Comparison of ENCODE assay signal across 12 cellular contexts in the genomic region with DNA sequence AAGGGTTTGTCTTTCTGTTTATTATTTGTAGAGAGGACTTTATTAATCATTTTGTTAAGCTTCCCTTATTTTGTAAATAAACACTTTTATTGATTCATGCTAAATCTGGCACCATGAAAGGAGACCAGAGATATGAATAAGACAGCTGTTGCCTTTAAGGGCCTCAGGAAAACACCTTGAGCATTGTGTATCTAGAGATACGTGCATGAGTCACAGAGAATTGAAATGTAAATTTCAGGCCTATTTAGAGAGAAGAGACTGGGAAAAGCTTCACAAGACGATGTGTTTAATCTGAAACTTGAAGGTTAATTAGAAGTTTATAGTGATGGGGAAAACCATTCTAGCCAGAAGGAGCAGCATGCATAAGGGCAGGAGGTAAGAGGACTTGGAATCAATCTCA. TPM values are rescaled to one million over a fixed set of nuclear protein-coding genes. Genes with fewer than 3 reads are reported as not detected.
A peak's percentile ranks its signal among the peaks of the same experiment; 100 is the strongest.
DNase-seq lines count a peak whose midpoint lies in the region; ATAC-seq and TF ChIP-seq lines count a peak whose summit lies in the region.
"Had no signal": no experiment of that assay in that cellular context is flagged by ENCODE, and none has a peak within 500 bp of the region (broad histone marks: within the 10 kb centered on the region; RNA-seq: fewer than 3 reads in every experiment).

No MANE protein-coding gene starts in this region.

- no peak overlapping the region for H2AFZ ChIP-seq in mammary epithelial cell (ENCODE audit: low read depth, low read length)

- CTCF ChIA-PET in Calu3 (lab: Charles Lee): interaction anchor here (0.6 to 1.1 kb wide), 4 partner anchors 25 to 245 kb away, joined by 3 to 4 read pairs (median 3); no protein-coding TSS in a partner anchor
- CTCF ChIA-PET in mammary epithelial cell (lab: Charles Lee; ENCODE audit: low non-redundant PET): no interaction called here

- no peak overlapping the region for H3K4me2 ChIP-seq in mammary epithelial cell (ENCODE audit: insufficient read depth, low read depth, low read length)

- peaks cover 67% of the 10 kb centered on the region for H3K4me1 Mint-ChIP-seq in Calu3 (ENCODE audit: low read depth, unreplicated experiment)

- TF ChIP-seq CTCF in Calu3 (IDR thresholded peaks at IDR 0.05; ENCODE audit: unreplicated experiment): no peak
- no peak for TF ChIP-seq CTCF in mammary epithelial cell (conservative IDR thresholded peaks at IDR 0.05 in 1 of 2, IDR thresholded peaks at IDR 0.05 in 1 of 2; ENCODE audit: extremely low read depth in 1 of 2, insufficient read depth in 1 of 2, low read depth in 1 of 2, low read length in 2 of 2)
- TF ChIP-seq CTCF in right lobe of liver (IDR thresholded peaks at IDR 0.05): no peak

- DNase-seq in Calu3 (no peak), mammary epithelial cell (peak; percentile 44), GM19240 (ENCODE audit: insufficient read length, low spot score) (no peak), right lobe of liver (no peak), cortex of kidney (lab: John Stamatoyannopoulos, UW) (no peak)
- DNase-seq: GOT3, NCI-H510A treated with DMSO at 0.1 percent for 48 hours had no signal

- H3K27me3 ChIP-seq in mammary epithelial cell (ENCODE audit: insufficient read depth, low read length): no peaks in the 10 kb centered on the region
- H3K27me3 ChIP-seq in right lobe of liver: no peaks in the 10 kb centered on the region

- WGBS in mammary epithelial cell (ENCODE audit: low coverage, missing lambda C conversion rate): 36% methylated on average over 2 of the region's 2 CpGs
- WGBS in right lobe of liver (ENCODE audit: insufficient coverage, low coverage, low lambda C conversion rate, missing lambda C conversion rate): 86% methylated on average over 2 of the region's 2 CpGs

- H3K27ac ChIP-seq in mammary epithelial cell (ENCODE audit: insufficient read depth, low read depth, low read length): peak overlapping the region; percentile 33
- H3K27ac ChIP-seq in right lobe of liver: no peak overlapping the region

- no peak overlapping the region for H3K9ac ChIP-seq in mammary epithelial cell (ENCODE audit: insufficient read depth, low read length)

- intact Hi-C loops in Calu3 (cut with micrococcal nuclease; ENCODE audit: unreplicated experiment): loop anchor here (10.0 kb wide), 1 partner anchor 114 kb away; no protein-coding TSS in a partner anchor
- intact Hi-C loops in mammary epithelial cell (cut with micrococcal nuclease): no loop called here
- intact Hi-C loops in right lobe of liver (cut with DNase I): no loop called here

- H3K9me3 Mint-ChIP-seq in Calu3 (ENCODE audit: low read depth, unreplicated experiment): no peaks in the 10 kb centered on the region

- no peak for TF ChIP-seq POLR2A in right lobe of liver (IDR thresholded peaks at IDR 0.05)

- H3K4me1 ChIP-seq in mammary epithelial cell (ENCODE audit: insufficient read depth, low read length) (peaks cover 72% of the 10 kb centered on the region), right lobe of liver (peaks cover 0 to 25% (median 14%) of the 10 kb centered on the region in 4 donors)

- peaks cover 35% of the 10 kb centered on the region for H3K36me3 Mint-ChIP-seq in Calu3 (ENCODE audit: insufficient read depth, unreplicated experiment)

- peaks cover 74% of the 10 kb centered on the region for H3K79me2 ChIP-seq in mammary epithelial cell (ENCODE audit: insufficient read depth, low read length)

- H3K27ac Mint-ChIP-seq in Calu3 (ENCODE audit: unreplicated experiment): peak overlapping the region; percentile 76

- no TSS peak for BruUV-seq in Calu3 (replicated peaks; lab: Mats Ljungman, UMichigan)
- no TSS peak for BruUV-seq in mammary epithelial cell (replicated peaks; lab: Mats Ljungman, UMichigan)

- peaks cover 8% of the 10 kb centered on the region for H3K36me3 ChIP-seq in mammary epithelial cell (ENCODE audit: insufficient read depth, low read length)
- peaks cover 0 to 44% (median 4%) of the 10 kb centered on the region in 4 donors for H3K36me3 ChIP-seq in right lobe of liver

- dilution Hi-C loops in mammary epithelial cell (cut with HindIII; ENCODE audit: low sequenced_read_pairs): no loop called here

- H3K9me3 ChIP-seq in mammary epithelial cell (replicated peaks; ENCODE audit: insufficient read depth, low read length) (no peaks in the 10 kb centered on the region), right lobe of liver (no peaks in the 10 kb centered on the region)

- H4K20me1 ChIP-seq in mammary epithelial cell (ENCODE audit: insufficient read depth, low read length): no peaks in the 10 kb centered on the region

- H3K27me3 Mint-ChIP-seq in Calu3 (ENCODE audit: unreplicated experiment): no peaks in the 10 kb centered on the region

- peak; percentile 36 for ATAC-seq in GM19463 (IDR thresholded peaks at IDR 0.05; ENCODE audit: unreplicated experiment)
- peak; percentile 39 for ATAC-seq in HG03095 (IDR thresholded peaks at IDR 0.05; ENCODE audit: unreplicated experiment)
- ATAC-seq in right lobe of liver: no peak
- ATAC-seq in HG03565 (IDR thresholded peaks at IDR 0.05; ENCODE audit: unreplicated experiment): no peak

- H3K4me3 ChIP-seq in mammary epithelial cell (replicated peaks in 1 of 3; ENCODE audit: insufficient read depth in 1 of 3, low read depth in 2 of 3, low read length in 3 of 3) (no peak overlapping the region), right lobe of liver (no peak overlapping the region)

- peak overlapping the region; percentile 20 for H3K4me3 Mint-ChIP-seq in Calu3 (ENCODE audit: low read depth, unreplicated experiment)

- in situ Hi-C loops in mammary epithelial cell (cut with MboI; ENCODE audit: low sequenced_read_pairs in 2 of 2): no loop called here

RNA-seq across cellular contexts. Expression of gene UTS2B, which starts 28.6 kb away (rescaled TPM):
- total RNA-seq in Calu3 (2022) (1.5 and 1.6 TPM in 2 replicates), mammary epithelial cell (under 1 TPM in 1 of 2 donors, not detected in 1; 0.42 TPM), right lobe of liver (under 1 TPM in 1 of 6 experiments, not detected in 5; 0.38 TPM)
- polyA plus RNA-seq in mammary epithelial cell: 0.05 TPM
- not detected for polyA minus RNA-seq in mammary epithelial cell
- total RNA-seq: Daoy, liver had no signal

RNA-seq across cellular contexts. Expression of gene CCDC50, which starts 29.7 kb away (rescaled TPM):
- total RNA-seq in Calu3 (2022) (124 and 134 TPM in 2 replicates), mammary epithelial cell (10 to 100 TPM; 74.8 to 85.0 TPM), right lobe of liver (10 to 100 TPM; 36.1 to 96.3 (median 65.1) TPM)
- polyA plus RNA-seq in mammary epithelial cell: 36.5 TPM
- 28.9 TPM for polyA minus RNA-seq in mammary epithelial cell

Comparison
In these comparisons a context has a peak if more than half of its experiments do, and no peak if none do; other contexts are left out.
1. ATAC-seq: peak in GM19463 (single experiment) and HG03095 (single experiment); none in right lobe of liver (0 of 4) and HG03565 (single experiment).